1 cellular context compared by ENCODE assay signal in genomic region chr20:32063735-32064134, GRCh38.
TF ChIP-seq lines count a peak whose summit lies in the region.

No MANE protein-coding gene starts in this region.

TF ChIP-seq in GM12878, 131 proteins besides CTCF, POLR2A, EP300 and RAD21:
- TF ChIP-seq RAD51 (IDR thresholded peaks at IDR 0.05) (peak; percentile 72; the same call in 1 of the 2 replicates), ZNF384 (IDR thresholded peaks at IDR 0.05; ENCODE audit: borderline replicate concordance, low read depth, low read length) (peak; percentile 50; the same call in 1 of the 2 replicates)
